ENCODE assay signal across 8 cellular contexts in the genomic region with DNA sequence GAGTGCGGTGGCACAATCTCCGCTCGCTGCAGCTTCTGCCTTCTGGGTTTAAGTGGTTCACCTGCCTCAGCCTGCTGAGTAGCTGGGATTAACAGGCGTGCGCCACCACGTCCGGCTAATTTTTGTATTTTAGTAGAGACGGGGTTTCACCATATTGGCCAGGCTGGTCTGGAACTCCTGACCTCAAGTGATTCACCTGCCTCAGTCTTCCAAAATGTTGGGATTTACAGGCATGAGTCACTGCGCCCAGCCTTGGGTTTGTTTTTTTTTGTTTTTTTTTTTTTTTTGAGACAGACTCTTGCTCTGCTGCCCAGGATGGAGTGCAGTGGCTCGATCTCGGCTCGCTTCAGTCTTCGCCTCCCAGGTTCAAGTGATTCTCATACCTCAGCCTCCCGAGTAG. TPM values are rescaled to one million over a fixed set of nuclear protein-coding genes. Genes with fewer than 3 reads are reported as not detected.
DNase-seq lines count a peak whose midpoint lies in the region; ATAC-seq and TF ChIP-seq lines count a peak whose summit lies in the region.
"Not testable (repeated sequence)": the region's sequence is repeated elsewhere in the genome, so short reads cannot be mapped to it uniquely, and the experiment has no call there.

No MANE protein-coding gene starts in this region.

- BruUV-seq in MCF 10A (replicated peaks; lab: Mats Ljungman, UMichigan) = not testable (repeated sequence)

- H3K27ac Mint-ChIP-seq in CD8-positive, alpha-beta T cell = peak overlapping the region; percentile 82
- H3K27ac Mint-ChIP-seq in activated CD8-positive, alpha-beta T cell treated with anti-CD3 and anti-CD28 coated beads for 36 hours = peak overlapping the region; percentile 21
- not testable (repeated sequence) for H3K27ac Mint-ChIP-seq in MCF 10A (ENCODE audit: low read depth, unreplicated experiment); stimulated activated naive CD8-positive, alpha-beta T cell treated with anti-CD3 and anti-CD28 coated beads, Interleukin-15, amount 100 ng/mL, for 72 hours
- H3K27ac Mint-ChIP-seq in natural killer cell treated with Interleukin-12 subunit alpha and Interleukin-12 subunit beta and Interleukin-15 and Interleukin-18, amount 100 ng/mL, for 72 hours = peak overlapping the region; percentile 31 to 47

- H3K4me1 Mint-ChIP-seq in CD8-positive, alpha-beta T cell (ENCODE audit: low read depth) = peaks cover 90% of the 10 kb centered on the region
- H3K4me1 Mint-ChIP-seq in activated CD8-positive, alpha-beta T cell treated with anti-CD3 and anti-CD28 coated beads for 36 hours (ENCODE audit: low read depth) = peaks cover 95% of the 10 kb centered on the region
- peaks cover 48% of the 10 kb centered on the region for H3K4me1 Mint-ChIP-seq in MCF 10A (ENCODE audit: insufficient read depth, unreplicated experiment)
- H3K4me1 Mint-ChIP-seq in natural killer cell treated with Interleukin-12 subunit alpha and Interleukin-12 subunit beta and Interleukin-15 and Interleukin-18, amount 100 ng/mL, for 72 hours (ENCODE audit: low read depth in 2 of 2) = peaks cover 81 to 85% of the 10 kb centered on the region in 2 donors
- peaks cover 94% of the 10 kb centered on the region for H3K4me1 Mint-ChIP-seq in stimulated activated naive CD8-positive, alpha-beta T cell treated with anti-CD3 and anti-CD28 coated beads, Interleukin-15, amount 100 ng/mL, for 72 hours

- not testable (repeated sequence) for H3K27ac ChIP-seq in CD8-positive, alpha-beta T cell (ENCODE audit: low read depth, low read length); HEK293 (ENCODE audit: extremely low read depth, low read depth, low read length)

- H3K4me1 ChIP-seq in CD8-positive, alpha-beta T cell (ENCODE audit: insufficient read depth, low read length) = peaks cover 87% of the 10 kb centered on the region
- peaks cover 13% of the 10 kb centered on the region for H3K4me1 ChIP-seq in HEK293 (ENCODE audit: control insufficient read depth, insufficient read depth, low read length)

- H3K27me3 ChIP-seq in CD8-positive, alpha-beta T cell (ENCODE audit: insufficient read depth, low read length); MG63: not testable (repeated sequence)

- not testable (repeated sequence) for ATAC-seq in CD8-positive, alpha-beta T cell; activated CD8-positive, alpha-beta T cell treated with anti-CD3 and anti-CD28 coated beads for 36 hours; natural killer cell treated with Interleukin-12 subunit alpha and Interleukin-12 subunit beta and Interleukin-15 and Interleukin-18, amount 100 ng/mL, for 72 hours; stimulated activated naive CD8-positive, alpha-beta T cell treated with anti-CD3 and anti-CD28 coated beads, Interleukin-15, amount 100 ng/mL, for 72 hours

- POLR2A ChIA-PET in CD8-positive, alpha-beta T cell (lab: Charles Lee) = not testable (repeated sequence)
- POLR2A ChIA-PET in HEK293 (lab: Yijun Ruan, JAX) = interaction anchor here (1.9 kb wide), 1 partner anchor 29 kb away, joined by 8 read pairs; no protein-coding TSS in a partner anchor
- POLR2A ChIA-PET in activated CD8-positive, alpha-beta T cell treated with anti-CD3 and anti-CD28 coated beads for 36 hours (lab: Charles Lee) = interaction anchor here (1.1 to 12.7 kb wide), 2 partner anchors 17 to 30 kb away, joined by 5 to 123 read pairs; a partner anchor contains a TSS
- POLR2A ChIA-PET in MCF 10A (lab: Yijun Ruan, JAX) = interaction anchor here (0.5 to 4.9 kb wide), 4 partner anchors 24 to 128 kb away, joined by 3 to 40 read pairs (median 16); a partner anchor contains a TSS

- TF ChIP-seq CTCF in CD8-positive, alpha-beta T cell (IDR thresholded peaks at IDR 0.05); HEK293 (tag by site-specific recombination; IDR thresholded peaks at IDR 0.05); activated CD8-positive, alpha-beta T cell treated with anti-CD3 and anti-CD28 coated beads for 36 hours (IDR thresholded peaks at IDR 0.05); MCF 10A (IDR thresholded peaks at IDR 0.05; ENCODE audit: unreplicated experiment): not testable (repeated sequence)

- H3K27me3 Mint-ChIP-seq in CD8-positive, alpha-beta T cell (ENCODE audit: low read depth); activated CD8-positive, alpha-beta T cell treated with anti-CD3 and anti-CD28 coated beads for 36 hours; MCF 10A (ENCODE audit: insufficient read depth, unreplicated experiment); natural killer cell treated with Interleukin-12 subunit alpha and Interleukin-12 subunit beta and Interleukin-15 and Interleukin-18, amount 100 ng/mL, for 72 hours; stimulated activated naive CD8-positive, alpha-beta T cell treated with anti-CD3 and anti-CD28 coated beads, Interleukin-15, amount 100 ng/mL, for 72 hours: not testable (repeated sequence)

- peaks cover 29% of the 10 kb centered on the region for H3K36me3 Mint-ChIP-seq in CD8-positive, alpha-beta T cell
- peaks cover 37% of the 10 kb centered on the region for H3K36me3 Mint-ChIP-seq in activated CD8-positive, alpha-beta T cell treated with anti-CD3 and anti-CD28 coated beads for 36 hours (ENCODE audit: low read depth)
- not testable (repeated sequence) for H3K36me3 Mint-ChIP-seq in MCF 10A (ENCODE audit: insufficient read depth, unreplicated experiment)
- peaks cover 12% of the 10 kb centered on the region for H3K36me3 Mint-ChIP-seq in natural killer cell treated with Interleukin-12 subunit alpha and Interleukin-12 subunit beta and Interleukin-15 and Interleukin-18, amount 100 ng/mL, for 72 hours

- CTCF ChIA-PET in CD8-positive, alpha-beta T cell (lab: Charles Lee) = interaction anchor here (0.6 to 1.4 kb wide), 2 partner anchors 48 to 63 kb away, joined by 3 read pairs; no protein-coding TSS in a partner anchor
- CTCF ChIA-PET in HEK293 (lab: Yijun Ruan, JAX) = interaction anchor here (0.6 to 1.1 kb wide), 4 partner anchors 47 to 152 kb away, joined by 3 to 5 read pairs (median 3); no protein-coding TSS in a partner anchor
- CTCF ChIA-PET in activated CD8-positive, alpha-beta T cell treated with anti-CD3 and anti-CD28 coated beads for 36 hours (lab: Charles Lee) = interaction anchor here (1.2 to 1.9 kb wide), 3 partner anchors 22 to 63 kb away, joined by 3 to 5 read pairs (median 4); no protein-coding TSS in a partner anchor
- CTCF ChIA-PET in MCF 10A (lab: Yijun Ruan, JAX) = interaction anchor here (0.6 to 4.3 kb wide), 3 partner anchors 19 to 63 kb away, joined by 3 to 23 read pairs (median 3); a partner anchor contains a TSS

- not testable (repeated sequence) for DNase-seq in CD8-positive, alpha-beta T cell; activated CD8-positive, alpha-beta T cell treated with anti-CD3 and anti-CD28 coated beads for 36 hours; natural killer cell treated with Interleukin-12 subunit alpha and Interleukin-12 subunit beta and Interleukin-15 and Interleukin-18, amount 100 ng/mL, for 72 hours (ENCODE audit: low spot score); stimulated activated naive CD8-positive, alpha-beta T cell treated with anti-CD3 and anti-CD28 coated beads, Interleukin-15, amount 100 ng/mL, for 72 hours
- DNase-seq in MG63 (peak; percentile 31), MCF 10A (ENCODE audit: unreplicated experiment) (peak; percentile 57), iris pigment epithelial cell (ENCODE audit: low read depth) (peak; percentile 62)

- not testable (repeated sequence) for H3K9me3 Mint-ChIP-seq in CD8-positive, alpha-beta T cell; activated CD8-positive, alpha-beta T cell treated with anti-CD3 and anti-CD28 coated beads for 36 hours; MCF 10A (ENCODE audit: unreplicated experiment); natural killer cell treated with Interleukin-12 subunit alpha and Interleukin-12 subunit beta and Interleukin-15 and Interleukin-18, amount 100 ng/mL, for 72 hours; stimulated activated naive CD8-positive, alpha-beta T cell treated with anti-CD3 and anti-CD28 coated beads, Interleukin-15, amount 100 ng/mL, for 72 hours

- not testable (repeated sequence) for H3K36me3 ChIP-seq in CD8-positive, alpha-beta T cell (ENCODE audit: insufficient read depth, low read length)
- H3K36me3 ChIP-seq in HEK293 (ENCODE audit: control insufficient read depth in 2 of 2, insufficient read depth in 1 of 2, low read length in 2 of 2) (peaks cover 0 to 23% of the 10 kb centered on the region in 2 experiments; a peak in 2 of 3 replicates), MG63 (peaks cover 35% of the 10 kb centered on the region)

- intact Hi-C loops in CD8-positive, alpha-beta T cell (cut with DNase I, micrococcal nuclease); activated CD8-positive, alpha-beta T cell treated with anti-CD3 and anti-CD28 coated beads for 36 hours (cut with micrococcal nuclease); MCF 10A (cut with micrococcal nuclease): not testable (repeated sequence)

- not testable (repeated sequence) for H3K9me3 ChIP-seq in CD8-positive, alpha-beta T cell (ENCODE audit: low read length); HEK293 (ENCODE audit: control insufficient read depth, insufficient read depth, low read depth, low read length); MG63

- not testable (repeated sequence) for H3K4me3 ChIP-seq in CD8-positive, alpha-beta T cell (ENCODE audit: low read depth, low read length); HEK293 (ENCODE audit: low read depth, low read length); MG63

- H3K4me3 Mint-ChIP-seq in CD8-positive, alpha-beta T cell; activated CD8-positive, alpha-beta T cell treated with anti-CD3 and anti-CD28 coated beads for 36 hours; MCF 10A (ENCODE audit: unreplicated experiment); natural killer cell treated with Interleukin-12 subunit alpha and Interleukin-12 subunit beta and Interleukin-15 and Interleukin-18, amount 100 ng/mL, for 72 hours: not testable (repeated sequence)
- H3K4me3 Mint-ChIP-seq in stimulated activated naive CD8-positive, alpha-beta T cell treated with anti-CD3 and anti-CD28 coated beads, Interleukin-15, amount 100 ng/mL, for 72 hours = peak overlapping the region; percentile 25 to 48

RNA-seq across cellular contexts. Expression of a gene that starts 30.1 kb away (rescaled TPM):
- 100 to 1,000 TPM; 104 to 105 TPM for total RNA-seq in CD8-positive, alpha-beta T cell
- total RNA-seq in MG63 (2014; rRNA removed; shearing (Covaris generic); ENCODE audit: low replicate concordance) = 5.5 and 14.6 TPM in 2 replicates
- total RNA-seq in activated CD8-positive, alpha-beta T cell treated with anti-CD3 and anti-CD28 coated beads for 36 hours = 10 to 100 TPM; 82.4 to 84.9 TPM
- 54.2 and 56.9 TPM in 2 replicates for total RNA-seq in MCF 10A (2022)
- 100 to 1,000 TPM; 132 to 196 TPM for total RNA-seq in natural killer cell treated with Interleukin-12 subunit alpha and Interleukin-12 subunit beta and Interleukin-15 and Interleukin-18, amount 100 ng/mL, for 72 hours
